In the genomic region with DNA sequence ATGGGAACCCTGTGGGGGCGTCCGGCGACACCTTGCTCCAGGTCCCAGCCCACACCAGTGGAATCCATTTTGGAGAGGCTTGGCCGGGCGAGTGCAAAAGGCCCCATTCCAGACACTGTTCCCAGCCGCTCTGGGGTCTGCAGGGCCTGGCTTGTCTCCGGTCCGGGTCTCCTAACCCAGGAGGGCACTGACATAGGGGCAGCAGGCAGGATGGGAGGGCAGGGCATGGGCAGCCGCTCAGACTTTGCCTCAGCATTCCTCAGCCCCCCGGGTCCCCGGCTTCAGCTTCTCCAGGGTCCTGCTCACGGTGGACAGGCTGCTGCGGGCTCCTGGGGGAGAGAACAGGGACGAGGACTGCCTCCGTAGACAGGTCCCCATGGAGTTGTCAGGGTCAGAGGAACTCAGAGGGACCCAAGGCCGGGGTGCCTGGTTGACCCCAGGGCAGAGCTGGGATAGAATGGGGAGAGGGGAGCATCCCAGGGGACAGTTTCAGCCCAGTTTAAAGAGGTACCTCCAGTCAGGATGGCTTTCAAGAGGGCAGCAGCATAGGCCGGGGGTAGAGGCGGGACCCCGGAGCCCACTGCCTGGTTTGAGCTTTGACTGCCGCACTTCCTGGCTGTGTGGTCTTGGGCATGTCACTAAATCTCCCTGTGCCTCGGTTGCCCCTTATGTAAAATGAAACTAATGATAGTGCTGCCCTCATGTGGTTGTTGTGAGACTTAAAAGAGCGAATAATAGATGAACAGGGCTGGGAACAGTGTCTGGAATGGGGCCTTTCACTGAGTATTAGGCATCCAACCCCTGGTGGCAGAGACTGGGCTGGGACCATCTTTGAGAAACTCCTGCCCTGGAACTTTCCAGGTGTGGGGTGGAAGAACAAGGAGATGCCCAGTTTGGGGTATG, we compare ENCODE assay signal across 8 cellular contexts. TPM values are rescaled to one million over a fixed set of nuclear protein-coding genes. Genes with fewer than 3 reads are reported as not detected.
DNase-seq lines count a peak whose midpoint lies in the region; ATAC-seq and TF ChIP-seq lines count a peak whose summit lies in the region.

No MANE protein-coding gene starts in this region.

- ATAC-seq in CD4-positive, CD25-positive, alpha-beta regulatory T cell (ENCODE audit: low read depth in 2 of 2): no peak
- ATAC-seq in GM23338 (peak; percentile 23), RWPE2 (ENCODE audit: low read depth) (peak; percentile 60), esophagus mucosa (peak; percentile 28), GM19035 (IDR thresholded peaks at IDR 0.05; ENCODE audit: unreplicated experiment) (no peak), GM18861 (IDR thresholded peaks at IDR 0.05; ENCODE audit: unreplicated experiment) (no peak)

- no peak overlapping the region for H2AFZ ChIP-seq in GM23338

- H3K4me3 Mint-ChIP-seq in CD4-positive, CD25-positive, alpha-beta regulatory T cell: peak overlapping the region in 1 of 4 donors; percentile 61
- no peak overlapping the region for H3K4me3 Mint-ChIP-seq in GM23338

- H3F3A ChIP-seq in GM23338 (replicated peaks; ENCODE audit: low read depth): no peaks in the 10 kb centered on the region

- no peaks in the 10 kb centered on the region for H3K36me3 ChIP-seq in CD4-positive, CD25-positive, alpha-beta regulatory T cell (ENCODE audit: control insufficient read depth, insufficient read depth, low read length)
- H3K36me3 ChIP-seq in GM23338 (ENCODE audit: insufficient read depth) (no peaks in the 10 kb centered on the region), RWPE2 (ENCODE audit: low read depth) (no peaks in the 10 kb centered on the region), ascending aorta (no peaks in the 10 kb centered on the region)

- intact Hi-C loops in ascending aorta (cut with DNase I): no loop called here

- no peaks in the 10 kb centered on the region for H3K79me2 ChIP-seq in GM23338 (replicated peaks; ENCODE audit: insufficient read depth)

- H3K4me2 ChIP-seq in GM23338: no peak overlapping the region

- peaks cover 10% of the 10 kb centered on the region for H3K27me3 ChIP-seq in CD4-positive, CD25-positive, alpha-beta regulatory T cell (ENCODE audit: control insufficient read depth, insufficient read depth, low read length)
- H3K27me3 ChIP-seq in GM23338 (ENCODE audit: insufficient read depth) (peaks cover 51% of the 10 kb centered on the region), RWPE2 (ENCODE audit: insufficient read depth, poor library complexity, severe bottlenecking) (peaks cover 20% of the 10 kb centered on the region), ascending aorta (peaks cover 6% of the 10 kb centered on the region)

- H3K27ac Mint-ChIP-seq in CD4-positive, CD25-positive, alpha-beta regulatory T cell: no peak overlapping the region
- no peak overlapping the region for H3K27ac Mint-ChIP-seq in GM23338

- DNase-seq in CD4-positive, CD25-positive, alpha-beta regulatory T cell: peak in 2 of 3 donors; percentile 23 to 55
- DNase-seq in GM23338 (ENCODE audit: low spot score) (peak; percentile 87), RWPE2 (ENCODE audit: low spot score) (no peak), pons (ENCODE audit: low spot score) (peak; percentile 58), ascending aorta (ENCODE audit: low spot score in 2 of 2) (no peak)

- H3K9me2 ChIP-seq in GM23338 (ENCODE audit: insufficient read depth): no peaks in the 10 kb centered on the region

- H3K4me3 ChIP-seq in CD4-positive, CD25-positive, alpha-beta regulatory T cell (ENCODE audit: low read depth, low read length): no peak overlapping the region
- no peak overlapping the region for H3K4me3 ChIP-seq in GM23338
- no peak overlapping the region for H3K4me3 ChIP-seq in RWPE2 (ENCODE audit: severe bottlenecking)
- no peak overlapping the region for H3K4me3 ChIP-seq in ascending aorta

- peaks cover 6 to 18% (median 10%) of the 10 kb centered on the region in 4 donors for H3K4me1 Mint-ChIP-seq in CD4-positive, CD25-positive, alpha-beta regulatory T cell
- peaks cover 39% of the 10 kb centered on the region for H3K4me1 Mint-ChIP-seq in GM23338

- H3K27me3 Mint-ChIP-seq in CD4-positive, CD25-positive, alpha-beta regulatory T cell: peaks cover 16% of the 10 kb centered on the region
- H3K27me3 Mint-ChIP-seq in GM23338 (ENCODE audit: insufficient read depth, low read depth, poor library complexity): peaks cover 51% of the 10 kb centered on the region

- no peaks in the 10 kb centered on the region for H3K9me3 ChIP-seq in CD4-positive, CD25-positive, alpha-beta regulatory T cell (ENCODE audit: control insufficient read depth in 2 of 2, low read length in 2 of 2)
- H3K9me3 ChIP-seq in RWPE2 (ENCODE audit: severe bottlenecking): no peaks in the 10 kb centered on the region
- no peaks in the 10 kb centered on the region for H3K9me3 ChIP-seq in ascending aorta

- H4K20me1 ChIP-seq in GM23338 (replicated peaks; ENCODE audit: insufficient read depth): no peaks in the 10 kb centered on the region

- peaks cover 6% of the 10 kb centered on the region for H3K4me1 ChIP-seq in CD4-positive, CD25-positive, alpha-beta regulatory T cell (ENCODE audit: control insufficient read depth, insufficient read depth, low read length, poor library complexity, severe bottlenecking)
- H3K4me1 ChIP-seq in GM23338 (ENCODE audit: insufficient read depth) (peaks cover 34% of the 10 kb centered on the region), RWPE2 (ENCODE audit: insufficient read depth, poor library complexity, severe bottlenecking) (no peaks in the 10 kb centered on the region), ascending aorta (peaks cover 0 to 5% of the 10 kb centered on the region in 2 donors)

- no peak overlapping the region for H3K27ac ChIP-seq in CD4-positive, CD25-positive, alpha-beta regulatory T cell (ENCODE audit: insufficient read depth, low read length, poor library complexity, severe bottlenecking)
- H3K27ac ChIP-seq in GM23338 (ENCODE audit: low read depth) (no peak overlapping the region), RWPE2 (ENCODE audit: poor library complexity, severe bottlenecking) (no peak overlapping the region), ascending aorta (no peak overlapping the region)

- H3K36me3 Mint-ChIP-seq in CD4-positive, CD25-positive, alpha-beta regulatory T cell: no peaks in the 10 kb centered on the region
- no peaks in the 10 kb centered on the region; the same call in 2 of the 3 replicates for H3K36me3 Mint-ChIP-seq in GM23338 (ENCODE audit: low read depth)

- TF ChIP-seq CTCF in GM23338 (conservative IDR thresholded peaks at IDR 0.05; ENCODE audit: low read depth in 2 of 2) (peak; percentile 63 to 75), RWPE2 (IDR thresholded peaks at IDR 0.05; ENCODE audit: poor library complexity, severe bottlenecking) (peak; percentile 57), ascending aorta (IDR thresholded peaks at IDR 0.05) (peak in 1 of 3 experiments; percentile 45)

- no peaks in the 10 kb centered on the region for H3K9me3 Mint-ChIP-seq in CD4-positive, CD25-positive, alpha-beta regulatory T cell
- no peaks in the 10 kb centered on the region for H3K9me3 Mint-ChIP-seq in GM23338

RNA-seq across cellular contexts. Expression of a gene that starts 3.7 kb away (rescaled TPM):
- not detected for total RNA-seq in CD4-positive, CD25-positive, alpha-beta regulatory T cell
- not detected for polyA plus RNA-seq in CD4-positive, CD25-positive, alpha-beta regulatory T cell
- total RNA-seq in GM23338 (2014; rRNA removed; shearing (Covaris generic)): not detected in 2 replicates
- polyA plus RNA-seq in GM23338 (2016; fragmentation: Nextera tagmentation; extraction: Ambion mirVana): not detected in 2 replicates
- total RNA-seq in esophagus mucosa (not detected), ascending aorta (not detected)

RNA-seq across cellular contexts. Expression of a gene that starts 56.3 kb away (rescaled TPM):
- total RNA-seq in CD4-positive, CD25-positive, alpha-beta regulatory T cell: 45.0 TPM
- polyA plus RNA-seq in CD4-positive, CD25-positive, alpha-beta regulatory T cell: 10 to 100 TPM; 15.8 to 17.2 (median 16.7) TPM
- 9.7 and 11.8 TPM in 2 replicates for total RNA-seq in GM23338 (2014; rRNA removed; shearing (Covaris generic))
- 15.3 and 20.5 TPM in 2 replicates for polyA plus RNA-seq in GM23338 (2016; fragmentation: Nextera tagmentation; extraction: Ambion mirVana)
- total RNA-seq in esophagus mucosa (31.3 TPM), ascending aorta (47.8 TPM)

RNA-seq across cellular contexts. Expression of a gene that starts 58.1 kb away (rescaled TPM):
- total RNA-seq in CD4-positive, CD25-positive, alpha-beta regulatory T cell: not detected
- polyA plus RNA-seq in CD4-positive, CD25-positive, alpha-beta regulatory T cell: not detected
- not detected in 2 replicates for total RNA-seq in GM23338 (2014; rRNA removed; shearing (Covaris generic))
- polyA plus RNA-seq in GM23338 (2016; fragmentation: Nextera tagmentation; extraction: Ambion mirVana): 0.11 TPM in 1 of 2 replicates, not detected in the other
- not detected for total RNA-seq in esophagus mucosa
- total RNA-seq in ascending aorta: not detected

Comparison
In these comparisons a context has a peak if more than half of its experiments do, and no peak if none do; other contexts are left out.
1. ATAC-seq: peak in GM23338 (single experiment), RWPE2 (single experiment) and esophagus mucosa (single experiment); none in CD4-positive, CD25-positive, alpha-beta regulatory T cell (0 of 2), GM19035 (single experiment) and GM18861 (single experiment).
2. DNase-seq: peak in CD4-positive, CD25-positive, alpha-beta regulatory T cell (2 of 3), GM23338 (single experiment) and pons (single experiment); none in RWPE2 (single experiment) and ascending aorta (0 of 2).